1 cellular context compared by ENCODE assay signal in genomic region chr3:49017978-49018706, GRCh38.
TF ChIP-seq lines count a peak whose summit lies in the region.

Gene DALRD3, minus strand, starts transcription at chr3:49018580. Its CDS starts 16 bp downstream, at chr3:49018564.

TF ChIP-seq in GM12878, 131 proteins besides CTCF, POLR2A, EP300 and RAD21 (continued from another document):
- TF ChIP-seq TARDBP (IDR thresholded peaks at IDR 0.05; ENCODE audit: borderline replicate concordance) = no peak
